ENCODE assay signal across 18 cellular contexts in the genomic region with DNA sequence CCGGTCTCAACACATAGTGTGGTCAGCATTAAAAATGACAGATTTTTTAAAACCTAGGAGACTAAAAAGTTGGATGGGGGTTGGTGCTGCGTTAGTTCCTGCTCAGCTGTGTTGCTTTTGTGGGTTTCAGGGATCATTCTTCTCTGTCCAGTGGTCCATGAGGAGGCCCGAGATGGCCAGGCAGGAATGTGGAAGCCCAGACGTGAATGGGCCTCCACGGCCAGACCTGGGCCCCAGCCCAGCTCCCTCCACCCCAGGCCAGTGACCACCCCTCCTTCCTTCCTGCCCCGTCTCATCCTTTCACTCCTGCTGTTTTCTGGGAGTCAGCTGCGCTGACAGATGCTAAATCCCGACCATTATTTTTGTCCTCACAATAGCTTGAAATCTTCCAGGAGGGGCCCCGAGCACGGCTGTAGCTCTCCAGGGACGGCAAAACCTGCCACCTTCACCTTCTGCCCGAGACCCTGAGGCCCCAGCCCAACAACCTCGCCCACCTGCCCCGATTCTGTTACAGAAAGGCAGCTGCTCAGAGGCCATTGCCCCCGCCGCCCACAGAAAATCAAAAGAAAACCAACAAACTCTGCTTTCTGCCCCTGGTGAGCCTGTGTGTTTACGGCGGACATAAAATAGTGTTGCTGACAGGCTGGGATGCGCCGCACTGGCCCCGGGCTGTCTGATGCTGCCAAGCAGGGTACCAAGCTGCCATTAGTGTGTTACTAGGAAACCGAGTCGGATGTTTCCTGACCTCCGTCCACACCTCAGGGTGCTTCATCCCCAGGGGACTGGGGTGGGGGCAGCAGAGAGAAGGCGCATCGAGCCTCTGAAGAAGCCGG.
DNase-seq lines count a peak whose midpoint lies in the region; ATAC-seq, FAIRE-seq and TF ChIP-seq lines count a peak whose summit lies in the region.
"Had no signal": no experiment of that assay in that cellular context is flagged by ENCODE, and none has a peak within 500 bp of the region (broad histone marks: within the 10 kb centered on the region; RNA-seq: fewer than 3 reads in every experiment).

No MANE protein-coding gene starts in this region.

- H3K36me3 Mint-ChIP-seq in GM23338 (ENCODE audit: low read depth) (no peaks in the 10 kb centered on the region), T-cell (no peaks in the 10 kb centered on the region)

- H3K36me3 ChIP-seq in GM23338 (ENCODE audit: insufficient read depth): no peaks in the 10 kb centered on the region
- no peaks in the 10 kb centered on the region for H3K36me3 ChIP-seq in OCI-LY7 (ENCODE audit: insufficient read depth, low read length)
- no peaks in the 10 kb centered on the region for H3K36me3 ChIP-seq in left lung
- no peaks in the 10 kb centered on the region for H3K36me3 ChIP-seq in uterus

- intact Hi-C loops in OCI-LY7 (cut with micrococcal nuclease; ENCODE audit: unreplicated experiment) (no loop called here), left lung (cut with DNase I) (no loop called here), uterus (cut with DNase I; ENCODE audit: low total_unique reads) (no loop called here)

- TF ChIP-seq CTCF in GM10266 (IDR thresholded peaks at IDR 0.05; ENCODE audit: control insufficient read depth, insufficient read depth, low read depth, missing control alignments) (no peak), GM23338 (conservative IDR thresholded peaks at IDR 0.05; ENCODE audit: low read depth in 2 of 2) (no peak), OCI-LY7 (conservative IDR thresholded peaks at IDR 0.05; ENCODE audit: low read length) (no peak), left lung (IDR thresholded peaks at IDR 0.05) (no peak), uterus (IDR thresholded peaks at IDR 0.05) (no peak)

- H4K20me1 ChIP-seq in GM23338 (replicated peaks; ENCODE audit: insufficient read depth): no peaks in the 10 kb centered on the region; the same call in 1 of the 2 replicates
- no peaks in the 10 kb centered on the region for H4K20me1 ChIP-seq in OCI-LY7 (ENCODE audit: insufficient read depth, low read length)

- CTCF ChIA-PET in OCI-LY7 (lab: Charles Lee; ENCODE audit: unreplicated experiment): no interaction called here
- CTCF ChIA-PET in T-cell (lab: Charles Lee): no interaction called here

- H3K4me3 Mint-ChIP-seq in GM23338 (no peak overlapping the region), T-cell (no peak overlapping the region)

- TF ChIP-seq POLR2A in GM12892 (IDR thresholded peaks at IDR 0.05; ENCODE audit: low read depth, low read length) (no peak), uterus (IDR thresholded peaks at IDR 0.05) (no peak)

- POLR2A ChIA-PET in OCI-LY7 (lab: Charles Lee) (no interaction called here), T-cell (lab: Charles Lee) (interaction anchor here in 1 of 2 donors (0.6 kb wide), 1 partner anchor 85 kb away, joined by 3 read pairs; no protein-coding TSS in a partner anchor)

- 0 out of 2 replicates have a peak overlapping the region, but pooled peaks have one; percentile 16 for H3K27ac Mint-ChIP-seq in GM23338
- H3K27ac Mint-ChIP-seq in T-cell: no peak overlapping the region

- H3K79me2 ChIP-seq in GM23338 (replicated peaks; ENCODE audit: insufficient read depth): no peaks in the 10 kb centered on the region
- no peaks in the 10 kb centered on the region for H3K79me2 ChIP-seq in OCI-LY7 (ENCODE audit: insufficient read depth, low read depth, low read length)

- FAIRE-seq in GM12892 (lab: Jason Lieb, UNC): no peak

- no peaks in the 10 kb centered on the region for H3K9me3 ChIP-seq in OCI-LY7 (ENCODE audit: low read length)
- H3K9me3 ChIP-seq in left lung: no peaks in the 10 kb centered on the region
- no peaks in the 10 kb centered on the region for H3K9me3 ChIP-seq in uterus

- H3K4me2 ChIP-seq in GM23338 (no peak overlapping the region), OCI-LY7 (ENCODE audit: low read length) (peak overlapping the region; percentile 30)
- H3K4me2 ChIP-seq: KMS-11 had no signal

- H3K4me3 ChIP-seq in GM23338: no peak overlapping the region
- H3K4me3 ChIP-seq in OCI-LY7 (ENCODE audit: low read depth, low read length, poor library complexity, severe bottlenecking): no peak overlapping the region
- no peak overlapping the region for H3K4me3 ChIP-seq in left lung
- H3K4me3 ChIP-seq in uterus: no peak overlapping the region
- H3K4me3 ChIP-seq: SK-N-MC had no signal

- H3K9me3 Mint-ChIP-seq in GM23338: no peaks in the 10 kb centered on the region
- H3K9me3 Mint-ChIP-seq in T-cell: no peaks in the 10 kb centered on the region

- H3K4me1 ChIP-seq in GM23338 (ENCODE audit: insufficient read depth) (peaks cover 14% of the 10 kb centered on the region; the same call in 1 of the 2 replicates), OCI-LY7 (ENCODE audit: insufficient read depth, low read length, poor library complexity, severe bottlenecking) (peaks cover 31% of the 10 kb centered on the region), left lung (no peaks in the 10 kb centered on the region), uterus (peaks cover 0 to 9% of the 10 kb centered on the region in 2 donors)

- BruUV-seq in OCI-LY7 (replicated peaks; lab: Mats Ljungman, UMichigan): no TSS peak

- H3K4me1 Mint-ChIP-seq in GM23338 (peaks cover 45% of the 10 kb centered on the region), T-cell (peaks cover 0 to 4% (median 0%) of the 10 kb centered on the region in 3 donors)

- DNase-seq in GM10266 (ENCODE audit: extremely low spot score) (peak; percentile 61), GM23338 (ENCODE audit: low spot score) (no peak), OCI-LY7 (ENCODE audit: low spot score) (peak; percentile 29), left lung (peak in 1 of 2 donors; percentile 58), T-cell (no peak), T-helper 2 cell (no peak), GM12892 (ENCODE audit: insufficient read length) (no peak), uterus (no peak)
- DNase-seq: activated CD4-positive, alpha-beta T cell treated with anti-CD3 and anti-CD28 coated beads for 4 hours; activated naive CD4-positive, alpha-beta T cell treated with Interleukin-2 at 50 U/mL for 16 hours; cortex of kidney; foreskin melanocyte; left colon; NCI-H510A; stimulated activated CD4-positive, alpha-beta T cell treated with anti-CD3 and anti-CD28 coated beads, Interleukin-4, amount 100 ng/mL, for 24 hours; substantia nigra had no signal

- H3K9me2 ChIP-seq in GM23338 (ENCODE audit: insufficient read depth) (no peaks in the 10 kb centered on the region), OCI-LY7 (ENCODE audit: insufficient read depth, low read length) (no peaks in the 10 kb centered on the region)

- H3K27ac ChIP-seq in GM23338 (ENCODE audit: low read depth) (no peak overlapping the region), OCI-LY7 (ENCODE audit: low read depth, low read length, poor library complexity, severe bottlenecking) (no peak overlapping the region), left lung (no peak overlapping the region), uterus (peak overlapping the region in 1 of 2 donors; percentile 56)
- H3K27ac ChIP-seq: KMS-11, SK-N-MC had no signal

- no peaks in the 10 kb centered on the region for H3F3A ChIP-seq in GM23338 (replicated peaks; ENCODE audit: low read depth)

- H2AFZ ChIP-seq in GM23338: no peak overlapping the region
- H2AFZ ChIP-seq in OCI-LY7 (ENCODE audit: low read length): no peak overlapping the region

- H3K27me3 Mint-ChIP-seq in GM23338 (ENCODE audit: insufficient read depth, low read depth, poor library complexity) (peaks cover 17% of the 10 kb centered on the region), T-cell (no peaks in the 10 kb centered on the region)

- no peaks in the 10 kb centered on the region for H3K27me3 ChIP-seq in GM23338 (ENCODE audit: insufficient read depth)
- no peaks in the 10 kb centered on the region for H3K27me3 ChIP-seq in left lung
- no peaks in the 10 kb centered on the region for H3K27me3 ChIP-seq in uterus

- ATAC-seq in GM23338: no peak
- ATAC-seq in left lung: peak; percentile 8
- no peak for ATAC-seq in T-cell (replicated peaks in 1 of 4)
- ATAC-seq: left colon had no signal

TF ChIP-seq in GM23338, 12 proteins besides CTCF, POLR2A, EP300 and RAD21 (continues in another document):
- no peak for TF ChIP-seq NANOG (IDR thresholded peaks at IDR 0.05; ENCODE audit: borderline replicate concordance)

Comparison
In these comparisons a context has a peak if more than half of its experiments do, and no peak if none do; other contexts are left out.
1. DNase-seq: peak in GM10266 (single experiment) and OCI-LY7 (single experiment); none in GM23338 (single experiment), T-cell (0 of 34), T-helper 2 cell (0 of 5), GM12892 (single experiment) and uterus (0 of 2).